ENCODE assay signal across 14 cellular contexts in genomic region chr2:168649105-168649504, GRCh38.
A peak's percentile ranks its signal among the peaks of the same experiment; 100 is the strongest.
DNase-seq lines count a peak whose midpoint lies in the region; ATAC-seq and TF ChIP-seq lines count a peak whose summit lies in the region.
"Had no signal": no experiment of that assay in that cellular context is flagged by ENCODE, and none has a peak within 500 bp of the region (broad histone marks: within the 10 kb centered on the region; RNA-seq: fewer than 3 reads in every experiment).

No MANE protein-coding gene starts in this region.

- WGBS in adrenal gland, 4 donors: 9 to 18% (median 11%) methylated on average over 5 of the region's 5 CpGs
- 13% methylated on average over 5 of the region's 5 CpGs for WGBS in right cardiac atrium
- WGBS in thyroid gland, 2 donors: 25 to 46% methylated on average over 5 of the region's 5 CpGs

- H3K9me3 ChIP-seq in adrenal gland (replicated peaks in 1 of 3) (no peaks in the 10 kb centered on the region), right cardiac atrium (ENCODE audit: control insufficient read depth, low read length) (no peaks in the 10 kb centered on the region), thyroid gland (no peaks in the 10 kb centered on the region), T-helper 17 cell (ENCODE audit: control insufficient read depth, low read length, poor library complexity, severe bottlenecking) (no peaks in the 10 kb centered on the region)
- H3K9me3 ChIP-seq: BE2C, HAP-1, suprapubic skin had no signal

- H3K27me3 Mint-ChIP-seq in T-helper 17 cell: no peaks in the 10 kb centered on the region

- no peak for TF ChIP-seq POLR2A in NB4 (IDR thresholded peaks at IDR 0.05; ENCODE audit: extremely low read depth, insufficient read length)
- TF ChIP-seq POLR2A in adrenal gland (IDR thresholded peaks at IDR 0.05): no peak
- no peak for TF ChIP-seq POLR2A in thyroid gland (IDR thresholded peaks at IDR 0.05)

- no peak overlapping the region for H3K27ac ChIP-seq in adrenal gland
- no peak overlapping the region for H3K27ac ChIP-seq in right cardiac atrium (ENCODE audit: low read length)
- H3K27ac ChIP-seq in thyroid gland: no peak overlapping the region
- H3K27ac ChIP-seq: suprapubic skin had no signal

- ATAC-seq in right cardiac atrium (peak; percentile 57 to 64), T-helper 17 cell (no peak), GM19463 (IDR thresholded peaks at IDR 0.05; ENCODE audit: unreplicated experiment) (no peak)
- ATAC-seq: natural killer cell, Panc1 had no signal

- no peak for TF ChIP-seq CTCF in NB4 (IDR thresholded peaks at IDR 0.05; ENCODE audit: low read depth, low read length)
- TF ChIP-seq CTCF in adrenal gland (IDR thresholded peaks at IDR 0.05): no peak
- TF ChIP-seq CTCF in thyroid gland (IDR thresholded peaks at IDR 0.05): no peak

- H3K36me3 ChIP-seq in adrenal gland (replicated peaks in 1 of 2): no peaks in the 10 kb centered on the region
- no peaks in the 10 kb centered on the region for H3K36me3 ChIP-seq in thyroid gland
- H3K36me3 ChIP-seq: BE2C, HAP-1, suprapubic skin had no signal

- peak; percentile 29 for DNase-seq in NB4 (ENCODE audit: low read depth)
- peak in 5 of 7 donors; percentile 17 to 73 (median 38) for DNase-seq in adrenal gland
- peak; percentile 24 to 81 (median 57) for DNase-seq in right cardiac atrium
- DNase-seq in thyroid gland: peak; percentile 22 to 39
- DNase-seq in T-helper 17 cell: no peak
- no peak for DNase-seq in HPDE6-E6E7 (ENCODE audit: extremely low spot score)
- DNase-seq: BE2C; natural killer cell; NCI-H187; stimulated activated CD4-positive, alpha-beta T cell treated with anti-CD3 and anti-CD28 coated beads, Interleukin-2, amount 100 ng/mL, for 24 hours had no signal

- H3K4me1 ChIP-seq in adrenal gland (replicated peaks in 1 of 2) (peaks cover 15 to 22% of the 10 kb centered on the region in 2 donors), right cardiac atrium (ENCODE audit: control insufficient read depth, insufficient read depth, low read length) (no peaks in the 10 kb centered on the region), thyroid gland (peaks cover 0 to 13% of the 10 kb centered on the region in 2 donors)
- H3K4me1 ChIP-seq: BE2C had no signal

- H3K4me3 ChIP-seq in NB4 (ENCODE audit: low read depth, low read length): no peak overlapping the region
- H3K4me3 ChIP-seq in adrenal gland: no peak overlapping the region
- no peak overlapping the region for H3K4me3 ChIP-seq in right cardiac atrium (ENCODE audit: low read length)
- no peak overlapping the region for H3K4me3 ChIP-seq in thyroid gland (replicated peaks in 1 of 3)
- H3K4me3 ChIP-seq: HAP-1, suprapubic skin had no signal

- peaks cover 2% of the 10 kb centered on the region for H3K4me1 Mint-ChIP-seq in T-helper 17 cell

- H3K27me3 ChIP-seq in adrenal gland (no peaks in the 10 kb centered on the region), right cardiac atrium (ENCODE audit: control insufficient read depth, insufficient read depth) (no peaks in the 10 kb centered on the region), thyroid gland (no peaks in the 10 kb centered on the region)
- H3K27me3 ChIP-seq: BE2C, suprapubic skin had no signal

- H3K4me3 Mint-ChIP-seq in T-helper 17 cell: no peak overlapping the region
- H3K4me3 Mint-ChIP-seq: natural killer cell had no signal

- intact Hi-C loops in adrenal gland (cut with DNase I): no loop called here
- intact Hi-C loops in right cardiac atrium (cut with DNase I): no loop called here
- intact Hi-C loops in thyroid gland (cut with DNase I): no loop called here

- no peak overlapping the region for H3K27ac Mint-ChIP-seq in T-helper 17 cell
- H3K27ac Mint-ChIP-seq: natural killer cell had no signal

- H3K36me3 Mint-ChIP-seq in T-helper 17 cell (ENCODE audit: low read depth): no peaks in the 10 kb centered on the region
- H3K36me3 Mint-ChIP-seq: natural killer cell had no signal

Comparison
In these comparisons a context has a peak if more than half of its experiments do, and no peak if none do; other contexts are left out.
1. DNase-seq: peak in NB4 (single experiment), adrenal gland (5 of 7), right cardiac atrium (3 of 3) and thyroid gland (2 of 2); none in T-helper 17 cell (0 of 3) and HPDE6-E6E7 (single experiment).
2. ATAC-seq: peak in right cardiac atrium (2 of 2); none in T-helper 17 cell (single experiment) and GM19463 (single experiment).